ENCODE assay signal across 8 cellular contexts in the genomic region with DNA sequence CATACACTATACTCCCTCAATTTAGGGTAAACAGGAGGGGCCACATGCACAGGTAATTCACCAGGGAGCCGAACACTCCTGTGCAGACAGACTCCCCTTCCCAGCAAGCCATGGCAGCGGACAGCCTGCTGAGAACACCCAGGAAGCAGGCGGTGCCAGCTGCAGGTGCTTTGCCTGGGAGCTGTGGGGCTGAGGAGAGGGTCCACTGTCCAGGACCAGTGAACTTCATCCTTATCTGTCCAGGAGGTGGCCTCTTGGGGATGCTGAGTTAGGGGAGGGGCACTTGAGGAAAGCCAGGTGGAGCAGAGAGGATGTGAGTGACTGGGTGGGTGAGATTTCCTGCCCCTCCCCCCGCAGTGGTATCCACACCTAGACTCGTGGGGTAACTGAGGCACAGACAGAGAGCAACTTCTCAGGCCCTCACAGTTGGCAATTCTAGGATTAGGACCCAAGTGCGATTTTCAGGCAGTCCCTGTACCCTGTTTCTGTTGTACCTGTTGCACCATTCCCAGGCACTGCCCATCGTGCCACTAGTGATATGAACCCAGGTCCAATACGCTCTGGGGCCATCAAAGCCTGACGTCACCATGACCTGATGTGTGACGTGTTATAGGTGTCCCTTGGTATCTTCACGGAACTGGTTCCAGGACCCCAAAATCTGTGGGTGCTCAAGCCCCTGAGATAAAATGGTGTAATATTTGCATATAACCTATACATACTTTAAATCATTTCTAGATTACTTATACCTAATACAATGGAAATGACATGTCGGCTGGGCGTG. TPM values are rescaled to one million over a fixed set of nuclear protein-coding genes. Genes with fewer than 3 reads are reported as not detected.
DNase-seq lines count a peak whose midpoint lies in the region; ATAC-seq lines count a peak whose summit lies in the region.

No MANE protein-coding gene starts in this region.

- H3K4me1 Mint-ChIP-seq in activated naive CD8-positive, alpha-beta T cell treated with anti-CD3 and anti-CD28 coated beads for 36 hours: peaks cover 19% of the 10 kb centered on the region

- no peaks in the 10 kb centered on the region for H3K27me3 ChIP-seq in subcutaneous abdominal adipose tissue (ENCODE audit: control insufficient read depth in 5 of 5, insufficient read depth in 4 of 5, low read length in 5 of 5)

- DNase-seq in DMS53 (lab: John Stamatoyannopoulos, UW) (peak; percentile 60), DMS53 treated with DMSO at 0.1 percent for 48 hours (lab: John Stamatoyannopoulos, UW; ENCODE audit: unreplicated experiment) (no peak), islet precursor cell (peak; percentile 43), hypothalamus (lab: John Stamatoyannopoulos, UW) (no peak), DMS79 treated with DMSO at 0.1 percent for 48 hours (lab: John Stamatoyannopoulos, UW) (no peak)
- DNase-seq in activated naive CD8-positive, alpha-beta T cell treated with anti-CD3 and anti-CD28 coated beads for 36 hours: no peak

- H3K4me1 ChIP-seq in subcutaneous abdominal adipose tissue (ENCODE audit: control insufficient read depth in 5 of 5, insufficient read depth in 5 of 5, low read length in 5 of 5): peaks cover 4 to 36% (median 29%) of the 10 kb centered on the region in 5 donors

- no peaks in the 10 kb centered on the region for H3K9me3 ChIP-seq in subcutaneous abdominal adipose tissue (ENCODE audit: control insufficient read depth in 5 of 5, low read length in 5 of 5)

- peak overlapping the region; percentile 84 to 97 (median 86) for H3K4me3 ChIP-seq in subcutaneous abdominal adipose tissue (ENCODE audit: low read depth in 1 of 5, low read length in 5 of 5)

- peaks cover 3% of the 10 kb centered on the region for H3K27me3 Mint-ChIP-seq in activated naive CD8-positive, alpha-beta T cell treated with anti-CD3 and anti-CD28 coated beads for 36 hours

- no peak for ATAC-seq in GM21619 (IDR thresholded peaks at IDR 0.05; ENCODE audit: unreplicated experiment)

- no peaks in the 10 kb centered on the region for H3K9me3 Mint-ChIP-seq in activated naive CD8-positive, alpha-beta T cell treated with anti-CD3 and anti-CD28 coated beads for 36 hours

- H3K27ac ChIP-seq in subcutaneous abdominal adipose tissue (ENCODE audit: low read depth, low read length): peak overlapping the region; percentile 84

- peaks cover 2% of the 10 kb centered on the region for H3K36me3 Mint-ChIP-seq in activated naive CD8-positive, alpha-beta T cell treated with anti-CD3 and anti-CD28 coated beads for 36 hours

- peaks cover 0 to 30% (median 28%) of the 10 kb centered on the region in 5 donors for H3K36me3 ChIP-seq in subcutaneous abdominal adipose tissue (ENCODE audit: control insufficient read depth in 5 of 5, insufficient read depth in 5 of 5, low read length in 5 of 5)

- H3K27ac Mint-ChIP-seq in activated naive CD8-positive, alpha-beta T cell treated with anti-CD3 and anti-CD28 coated beads for 36 hours: no peak overlapping the region

- H3K4me3 Mint-ChIP-seq in activated naive CD8-positive, alpha-beta T cell treated with anti-CD3 and anti-CD28 coated beads for 36 hours: peak overlapping the region; percentile 87

- peak overlapping the region in 4 of 5 donors; percentile 82 to 92 (median 90) for H3K9ac ChIP-seq in subcutaneous abdominal adipose tissue (ENCODE audit: low read length in 5 of 5)

RNA-seq across cellular contexts. Expression of gene GRN, which starts 1.2 kb away (rescaled TPM):
- total RNA-seq in activated naive CD8-positive, alpha-beta T cell treated with anti-CD3 and anti-CD28 coated beads for 36 hours: 10 to 100 TPM; 34.4 to 36.1 TPM

RNA-seq across cellular contexts. Expression of gene FAM171A2, which starts 17.4 kb away (rescaled TPM):
- under 1 TPM; 0.14 to 0.19 TPM for total RNA-seq in activated naive CD8-positive, alpha-beta T cell treated with anti-CD3 and anti-CD28 coated beads for 36 hours

RNA-seq across cellular contexts. Expression of gene SLC25A39, which starts 21.6 kb away (rescaled TPM):
- 100 to 1,000 TPM; 193 to 200 TPM for total RNA-seq in activated naive CD8-positive, alpha-beta T cell treated with anti-CD3 and anti-CD28 coated beads for 36 hours

RNA-seq across cellular contexts. Expression of gene RUNDC3A, which starts 37.9 kb away (rescaled TPM):
- under 1 TPM; 0.08 to 0.16 TPM for total RNA-seq in activated naive CD8-positive, alpha-beta T cell treated with anti-CD3 and anti-CD28 coated beads for 36 hours

RNA-seq across cellular contexts. Expression of gene ITGA2B, which starts 43.2 kb away (rescaled TPM):
- under 1 TPM; 0.36 to 0.62 TPM for total RNA-seq in activated naive CD8-positive, alpha-beta T cell treated with anti-CD3 and anti-CD28 coated beads for 36 hours

Comparison
In these comparisons a context has a peak if more than half of its experiments do, and no peak if none do; other contexts are left out.
1. DNase-seq: peak in DMS53 (single experiment) and islet precursor cell (single experiment); none in DMS53 treated with DMSO at 0.1 percent for 48 hours (single experiment), activated naive CD8-positive, alpha-beta T cell treated with anti-CD3 and anti-CD28 coated beads for 36 hours (single experiment), hypothalamus (0 of 51) and DMS79 treated with DMSO at 0.1 percent for 48 hours (single experiment).